19 cellular contexts compared by ENCODE assay signal in genomic region chr2:182477774-182478173, GRCh38. TPM values are rescaled to one million over a fixed set of nuclear protein-coding genes. Genes with fewer than 3 reads are reported as not detected.
"Had no signal": no experiment of that assay in that cellular context is flagged by ENCODE, and none has a peak within 500 bp of the region (broad histone marks: within the 10 kb centered on the region; RNA-seq: fewer than 3 reads in every experiment).

No MANE protein-coding gene starts in this region.

- H3K4me1 ChIP-seq: SJSA1 had no signal

- H3K27ac Mint-ChIP-seq: T-cell had no signal

- H3K4me3 Mint-ChIP-seq: T-cell had no signal

- H3K27me3 ChIP-seq: MG63, SJSA1 had no signal

- H3K27me3 Mint-ChIP-seq: T-cell had no signal

- H3K4me3 ChIP-seq: MG63, SJSA1 had no signal

- H3K9me2 ChIP-seq: SK-N-SH had no signal

- H3K4me1 Mint-ChIP-seq: T-cell had no signal

- H3K9ac ChIP-seq: SK-N-SH had no signal

- DNase-seq: KBM-7, MG63, NCI-H1092 treated with DMSO at 0.1 percent for 48 hours, NCI-H1436, NCI-H187, NCI-H2029, NCI-H2081 treated with DMSO at 0.1 percent for 48 hours, NCI-H2227 treated with DMSO at 0.1 percent for 48 hours, NCI-H524, NCI-H526 treated with DMSO at 0.1 percent for 48 hours, NCI-H748 treated with DMSO at 0.1 percent for 48 hours, Right ventricle myocardium superior, RPMI8226, SIG-M5, SK-N-SH, SW 1271, T-cell had no signal

- H3K27ac ChIP-seq: SJSA1 had no signal

- H3K9me3 ChIP-seq: MG63, SJSA1, SK-N-SH had no signal

- H3K36me3 Mint-ChIP-seq: T-cell had no signal

- H3K4me2 ChIP-seq: SK-N-SH had no signal

- ATAC-seq: T-cell had no signal

- H3K36me3 ChIP-seq: MG63, SJSA1 had no signal

RNA-seq across cellular contexts. Expression of gene PDE1A, which starts 50.9 kb away (rescaled TPM):
- total RNA-seq: HT-29, SJSA1, T-cell had no signal
